Comparison of ENCODE assay signal across 8 cellular contexts in genomic region chrX:69133561-69134542, GRCh38. TPM values are rescaled to one million over a fixed set of nuclear protein-coding genes. Genes with fewer than 3 reads are reported as not detected.
DNase-seq lines count a peak whose midpoint lies in the region; ATAC-seq and TF ChIP-seq lines count a peak whose summit lies in the region.

No MANE protein-coding gene starts in this region.

- no peak overlapping the region for H3K27ac ChIP-seq in trophoblast cell (ENCODE audit: low read depth, low read length)

- no peaks in the 10 kb centered on the region for H3K27me3 Mint-ChIP-seq in endothelial cell (ENCODE audit: unreplicated experiment)
- peaks cover 28% of the 10 kb centered on the region for H3K27me3 Mint-ChIP-seq in stimulated activated memory B cell treated with anti-CD40 and anti-IgM and Interleukin-4, amounts not matched to agents 10 μg/mL and 1 μg/mL and 100 μg/mL, for 72 hours

- peak overlapping the region; percentile 74 for H3K27ac Mint-ChIP-seq in endothelial cell (ENCODE audit: unreplicated experiment)
- H3K27ac Mint-ChIP-seq in stimulated activated memory B cell treated with anti-CD40 and anti-IgM and Interleukin-4, amounts not matched to agents 10 μg/mL and 1 μg/mL and 100 μg/mL, for 72 hours = no peak overlapping the region

- H2BK12ac ChIP-seq in trophoblast cell (ENCODE audit: low read length) = peak overlapping the region; percentile 40

- no peak overlapping the region for H3K9ac ChIP-seq in trophoblast cell (ENCODE audit: low read length)

- no peak overlapping the region for H3K14ac ChIP-seq in trophoblast cell (ENCODE audit: low read length)

- H3K36me3 Mint-ChIP-seq in endothelial cell (ENCODE audit: low read depth, unreplicated experiment) = peaks cover 6% of the 10 kb centered on the region
- H3K36me3 Mint-ChIP-seq in stimulated activated memory B cell treated with anti-CD40 and anti-IgM and Interleukin-4, amounts not matched to agents 10 μg/mL and 1 μg/mL and 100 μg/mL, for 72 hours = no peaks in the 10 kb centered on the region

- no peaks in the 10 kb centered on the region for H3K36me3 ChIP-seq in trophoblast cell (ENCODE audit: control insufficient read depth in 1 of 2, insufficient read depth in 2 of 2, low read length in 2 of 2)

- H3K9me3 Mint-ChIP-seq in endothelial cell (ENCODE audit: unreplicated experiment) = no peaks in the 10 kb centered on the region
- H3K9me3 Mint-ChIP-seq in stimulated activated memory B cell treated with anti-CD40 and anti-IgM and Interleukin-4, amounts not matched to agents 10 μg/mL and 1 μg/mL and 100 μg/mL, for 72 hours = no peaks in the 10 kb centered on the region

- no peak overlapping the region for H3K23ac ChIP-seq in trophoblast cell (ENCODE audit: low read length)

- H4K12ac ChIP-seq in trophoblast cell (ENCODE audit: low read depth, low read length) = no peak overlapping the region

- peak; percentile 32; the same call in 1 of the 2 replicates for TF ChIP-seq CTCF in GM12875 (IDR thresholded peaks at IDR 0.05; ENCODE audit: borderline replicate concordance, insufficient read depth, low read depth, low read length)
- TF ChIP-seq CTCF in endothelial cell (IDR thresholded peaks at IDR 0.05; ENCODE audit: unreplicated experiment) = no peak

- no peak overlapping the region for H4K8ac ChIP-seq in trophoblast cell (ENCODE audit: low read depth, low read length)

- peaks cover 6% of the 10 kb centered on the region for H3K4me1 Mint-ChIP-seq in endothelial cell (ENCODE audit: unreplicated experiment)
- H3K4me1 Mint-ChIP-seq in stimulated activated memory B cell treated with anti-CD40 and anti-IgM and Interleukin-4, amounts not matched to agents 10 μg/mL and 1 μg/mL and 100 μg/mL, for 72 hours = no peaks in the 10 kb centered on the region

- peak overlapping the region; percentile 20 for H2AFZ ChIP-seq in trophoblast cell (ENCODE audit: insufficient read depth, low read length, poor library complexity)

- DNase-seq in NCI-H460 (ENCODE audit: extremely low read depth, low read depth) (peak; percentile 41), endothelial cell (ENCODE audit: low spot score) (peak; percentile 47), trophoblast cell (peak; percentile 47 to 61), NCI-H1048 (lab: John Stamatoyannopoulos, UW) (no peak)

- H3K79me2 ChIP-seq in trophoblast cell (ENCODE audit: control insufficient read depth, insufficient read depth, low read length, poor library complexity) = no peaks in the 10 kb centered on the region

- ATAC-seq in GM19328 (IDR thresholded peaks at IDR 0.05; ENCODE audit: unreplicated experiment) (no peak), HG03159 (IDR thresholded peaks at IDR 0.05; ENCODE audit: unreplicated experiment) (no peak)
- ATAC-seq in stimulated activated memory B cell treated with anti-CD40 and anti-IgM and Interleukin-4, amounts not matched to agents 10 μg/mL and 1 μg/mL and 100 μg/mL, for 72 hours = no peak

- no peak overlapping the region for H3K4ac ChIP-seq in trophoblast cell (ENCODE audit: low read depth, low read length)

- H2AK5ac ChIP-seq in trophoblast cell (ENCODE audit: low read length) = no peak overlapping the region

- H3K27me3 ChIP-seq in trophoblast cell (ENCODE audit: insufficient read depth, low read length) = no peaks in the 10 kb centered on the region

- H3K9me3 ChIP-seq in trophoblast cell (ENCODE audit: insufficient read depth, low read depth, low read length) = no peaks in the 10 kb centered on the region

- no peak overlapping the region for H3K18ac ChIP-seq in trophoblast cell (ENCODE audit: low read length)

- no peak overlapping the region for H3K4me3 Mint-ChIP-seq in endothelial cell (ENCODE audit: unreplicated experiment)
- H3K4me3 Mint-ChIP-seq in stimulated activated memory B cell treated with anti-CD40 and anti-IgM and Interleukin-4, amounts not matched to agents 10 μg/mL and 1 μg/mL and 100 μg/mL, for 72 hours = no peak overlapping the region

- H2BK5ac ChIP-seq in trophoblast cell (ENCODE audit: low read depth, low read length, poor library complexity) = no peak overlapping the region

- H3K4me2 ChIP-seq in trophoblast cell (ENCODE audit: low read length) = no peak overlapping the region

- WGBS in trophoblast cell (ENCODE audit: extremely low coverage, insufficient coverage, insufficient read length) = no CpG with 5 or more reads among the region's 9 CpGs

- H4K91ac ChIP-seq in trophoblast cell (ENCODE audit: low read depth, low read length) = peak overlapping the region; percentile 31

- H3K79me1 ChIP-seq in trophoblast cell (ENCODE audit: low read length) = peaks cover 9% of the 10 kb centered on the region

- peaks cover 13 to 23% of the 10 kb centered on the region in 2 experiments for H3K4me1 ChIP-seq in trophoblast cell (ENCODE audit: control insufficient read depth in 1 of 2, insufficient read depth in 2 of 2, low read length in 2 of 2)

- no peak overlapping the region for H3K4me3 ChIP-seq in GM12875 (ENCODE audit: low read depth, low read length)
- no peak overlapping the region for H3K4me3 ChIP-seq in trophoblast cell (ENCODE audit: low read depth, low read length)

- no peak overlapping the region for H2BK120ac ChIP-seq in trophoblast cell (ENCODE audit: insufficient read depth, low read length, poor library complexity)

RNA-seq across cellular contexts. Expression of gene PJA1, which starts 31.4 kb away (rescaled TPM):
- total RNA-seq in NCI-H460 (2014; rRNA removed; shearing (Covaris generic)) = 15.8 and 17.3 TPM in 2 replicates
- polyA plus RNA-seq in NCI-H460 (2014; cell fraction: nucleus; rRNA removed) = 10.0 and 12.4 TPM in 2 replicates
- 11.3 TPM for total RNA-seq in endothelial cell (ENCODE audit: unreplicated experiment)
- polyA plus RNA-seq in trophoblast cell (2013) = 36.2 and 41.6 TPM in 2 replicates
